ENCODE assay signal across 8 cellular contexts in genomic region chr19:41945135-41945766, GRCh38. TPM values are rescaled to one million over a fixed set of nuclear protein-coding genes. Genes with fewer than 3 reads are reported as not detected.
A peak's percentile ranks its signal among the peaks of the same experiment; 100 is the strongest.
DNase-seq lines count a peak whose midpoint lies in the region; ATAC-seq and TF ChIP-seq lines count a peak whose summit lies in the region.

No MANE protein-coding gene starts in this region.

- H2AK5ac ChIP-seq in neuronal stem cell (ENCODE audit: low read depth, low read length) = no peak overlapping the region

- TF ChIP-seq CTCF in left ventricle myocardium inferior (IDR thresholded peaks at IDR 0.05; ENCODE audit: borderline replicate concordance) = no peak

- no peaks in the 10 kb centered on the region for H3K36me3 ChIP-seq in BLaER1 treated with 17β-estradiol and CSF1 and Interleukin-3, amounts not matched to agents 10 nM and 100 nM
- H3K36me3 ChIP-seq in neuronal stem cell (replicated peaks in 1 of 2; ENCODE audit: control insufficient read depth in 2 of 2, insufficient read depth in 2 of 2, low read length in 2 of 2) = no peaks in the 10 kb centered on the region
- no peaks in the 10 kb centered on the region for H3K36me3 ChIP-seq in left ventricle myocardium inferior

- peaks cover 9 to 17% (median 16%) of the 10 kb centered on the region in 11 experiments; a peak in 21 of 22 replicates for H3K27me3 ChIP-seq in BLaER1 treated with 17β-estradiol and CSF1 and Interleukin-3, amounts not matched to agents 10 nM and 100 nM
- H3K27me3 ChIP-seq in neuronal stem cell (ENCODE audit: control insufficient read depth in 3 of 3, insufficient read depth in 3 of 3, low read depth in 1 of 3, low read length in 3 of 3) (peaks cover 0 to 16% (median 10%) of the 10 kb centered on the region in 3 experiments), left ventricle myocardium inferior (ENCODE audit: low read depth) (peaks cover 33% of the 10 kb centered on the region)

- no peak overlapping the region for H3K18ac ChIP-seq in neuronal stem cell (ENCODE audit: low read length)

- H3K9ac ChIP-seq in BLaER1 treated with 17β-estradiol and CSF1 and Interleukin-3, amounts not matched to agents 10 nM and 100 nM = 0 out of 22 replicates have a peak overlapping the region, but pooled peaks of 2 of the 11 experiments have one; percentile 3 to 14
- no peak overlapping the region for H3K9ac ChIP-seq in neuronal stem cell (ENCODE audit: low read depth, low read length, poor library complexity)

- peak overlapping the region; percentile 36 to 74 (median 54) for H3K4me2 ChIP-seq in BLaER1 treated with 17β-estradiol and CSF1 and Interleukin-3, amounts not matched to agents 10 nM and 100 nM
- no peak overlapping the region for H3K4me2 ChIP-seq in neuronal stem cell (ENCODE audit: insufficient read depth, low read length, poor library complexity, severe bottlenecking)

- H2AFZ ChIP-seq in neuronal stem cell (ENCODE audit: low read length) = no peak overlapping the region

- intact Hi-C loops in left ventricle myocardium inferior (cut with micrococcal nuclease) = no loop called here

- no peak overlapping the region for H3K23ac ChIP-seq in neuronal stem cell (ENCODE audit: low read depth, low read length, poor library complexity)

- H3K4me3 ChIP-seq in BLaER1 treated with 17β-estradiol and CSF1 and Interleukin-3, amounts not matched to agents 10 nM and 100 nM = no peak overlapping the region
- H3K4me3 ChIP-seq in neuronal stem cell (ENCODE audit: low read length in 2 of 2) (no peak overlapping the region), left ventricle myocardium inferior (no peak overlapping the region)

- no peaks in the 10 kb centered on the region for H3K9me3 ChIP-seq in BLaER1 treated with 17β-estradiol and CSF1 and Interleukin-3, amounts not matched to agents 10 nM and 100 nM (replicated peaks in 1 of 11)
- H3K9me3 ChIP-seq in neuronal stem cell (replicated peaks in 1 of 2; ENCODE audit: control insufficient read depth in 2 of 2, insufficient read depth in 1 of 2, low read depth in 1 of 2, low read length in 2 of 2) = no peaks in the 10 kb centered on the region
- no peaks in the 10 kb centered on the region for H3K9me3 ChIP-seq in left ventricle myocardium inferior (replicated peaks)

- no CpG with 5 or more reads among the region's 8 CpGs for WGBS in neuronal stem cell (ENCODE audit: extremely low coverage in 2 of 2, insufficient read length in 2 of 2, insufficient replicate concordance in 1 of 2), 2 donors

- H3K14ac ChIP-seq in neuronal stem cell (ENCODE audit: low read length) = no peak overlapping the region

- no peak overlapping the region for H2BK12ac ChIP-seq in neuronal stem cell (ENCODE audit: low read length)

- H3K4ac ChIP-seq in neuronal stem cell (ENCODE audit: low read length) = no peak overlapping the region

- H4K20me1 ChIP-seq in BLaER1 treated with 17β-estradiol and CSF1 and Interleukin-3, amounts not matched to agents 10 nM and 100 nM = no peaks in the 10 kb centered on the region

- no peak overlapping the region for H2BK15ac ChIP-seq in neuronal stem cell (ENCODE audit: low read length)

- peak; percentile 81 for ATAC-seq in GM21447 (IDR thresholded peaks at IDR 0.05; ENCODE audit: unreplicated experiment)

- no peak overlapping the region for H4K8ac ChIP-seq in neuronal stem cell (ENCODE audit: low read depth, low read length)

- peaks cover 17 to 28% (median 23%) of the 10 kb centered on the region in 10 experiments for H3K4me1 ChIP-seq in BLaER1 treated with 17β-estradiol and CSF1 and Interleukin-3, amounts not matched to agents 10 nM and 100 nM
- H3K4me1 ChIP-seq in neuronal stem cell (ENCODE audit: control insufficient read depth in 2 of 2, insufficient read depth in 1 of 2, low read depth in 1 of 2, low read length in 2 of 2) (peaks cover 0 to 2% of the 10 kb centered on the region in 2 donors), left ventricle myocardium inferior (peaks cover 10% of the 10 kb centered on the region)

- no peak overlapping the region for H2BK5ac ChIP-seq in neuronal stem cell (ENCODE audit: low read length)

- no peak overlapping the region for H4K91ac ChIP-seq in neuronal stem cell (ENCODE audit: low read depth, low read length, poor library complexity)

- H3K79me1 ChIP-seq in neuronal stem cell (ENCODE audit: low read depth, low read length) = no peaks in the 10 kb centered on the region

- no peak overlapping the region for H3K27ac ChIP-seq in BLaER1 treated with 17β-estradiol and CSF1 and Interleukin-3, amounts not matched to agents 10 nM and 100 nM
- no peak overlapping the region for H3K27ac ChIP-seq in neuronal stem cell (replicated peaks; ENCODE audit: low read length)
- H3K27ac ChIP-seq in left ventricle myocardium inferior (replicated peaks) = no peak overlapping the region

- no peak overlapping the region for H2BK120ac ChIP-seq in neuronal stem cell (ENCODE audit: low read depth, low read length)

- DNase-seq in MV-4-11 (lab: John Stamatoyannopoulos, UW) (peak; percentile 28), neuronal stem cell (ENCODE audit: low spot score) (no peak), NCI-H1048 (lab: John Stamatoyannopoulos, UW) (no peak), left ventricle myocardium inferior (no peak)
- peak; percentile 90 for DNase-seq in activated gamma-delta T cell treated with anti-CD3 and anti-CD28 coated beads, Interleukin-2, amount 50 U/mL, for 16 hours (ENCODE audit: low read depth)
- DNase-seq in stimulated activated CD4-positive, alpha-beta T cell treated with anti-CD3 and anti-CD28 coated beads, TNF-alpha, amount 100 ng/mL, for 48 hours (ENCODE audit: low read depth in 3 of 3) = peak; percentile 72 to 89 (median 86)

RNA-seq across cellular contexts. Expression of gene RABAC1, which starts 13.9 kb away (rescaled TPM):
- 83.3 TPM for polyA plus RNA-seq in neuronal stem cell (2013, experiment 1 of 2)
- 90.0 TPM for polyA plus RNA-seq in neuronal stem cell (2013, experiment 2 of 2)
- 56.7 TPM for total RNA-seq in left ventricle myocardium inferior

RNA-seq across cellular contexts. Expression of gene ERFL, which starts 17.0 kb away (rescaled TPM):
- polyA plus RNA-seq in neuronal stem cell (2013, experiment 1 of 2) = 0.47 TPM
- polyA plus RNA-seq in neuronal stem cell (2013, experiment 2 of 2) = 0.44 TPM
- not detected for total RNA-seq in left ventricle myocardium inferior

RNA-seq across cellular contexts. Expression of gene ATP1A3, which starts 48.8 kb away (rescaled TPM):
- polyA plus RNA-seq in neuronal stem cell (2013, experiment 1 of 2) = 2.5 TPM
- 2.6 TPM for polyA plus RNA-seq in neuronal stem cell (2013, experiment 2 of 2)
- 375 TPM for total RNA-seq in left ventricle myocardium inferior

Comparison
In these comparisons a context has a peak if more than half of its experiments do, and no peak if none do; other contexts are left out.
1. DNase-seq: peak in MV-4-11 (single experiment), activated gamma-delta T cell treated with anti-CD3 and anti-CD28 coated beads, Interleukin-2, amount 50 U/mL, for 16 hours (single experiment) and stimulated activated CD4-positive, alpha-beta T cell treated with anti-CD3 and anti-CD28 coated beads, TNF-alpha, amount 100 ng/mL, for 48 hours (3 of 3); none in neuronal stem cell (single experiment), NCI-H1048 (single experiment) and left ventricle myocardium inferior (single experiment).